In the genomic region with DNA sequence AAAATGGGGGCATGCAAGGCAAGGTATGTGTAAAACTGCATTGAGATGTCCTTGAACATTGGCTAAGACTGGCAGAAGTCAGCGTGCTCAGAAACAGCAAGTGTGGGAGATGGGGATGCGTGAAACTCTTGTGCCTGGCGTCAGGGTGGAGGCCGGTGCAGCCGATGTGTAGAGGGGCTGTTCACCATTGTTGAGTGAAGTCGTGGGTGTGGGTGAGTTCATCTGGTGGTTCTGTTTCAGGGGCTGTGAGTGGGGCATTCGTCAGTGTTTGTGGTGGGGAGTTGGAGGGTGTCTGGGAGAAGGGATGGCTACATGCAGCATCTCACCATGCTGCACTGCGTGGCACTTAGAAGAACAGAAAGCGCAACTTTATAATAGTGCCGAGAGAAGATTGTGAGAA, we compare ENCODE assay signal across 1 cellular context.
TF ChIP-seq lines count a peak whose summit lies in the region.

No MANE protein-coding gene starts in this region.

TF ChIP-seq in K562, 482 proteins besides CTCF, POLR2A, EP300 and RAD21:
- TF ChIP-seq, protein P1, sequence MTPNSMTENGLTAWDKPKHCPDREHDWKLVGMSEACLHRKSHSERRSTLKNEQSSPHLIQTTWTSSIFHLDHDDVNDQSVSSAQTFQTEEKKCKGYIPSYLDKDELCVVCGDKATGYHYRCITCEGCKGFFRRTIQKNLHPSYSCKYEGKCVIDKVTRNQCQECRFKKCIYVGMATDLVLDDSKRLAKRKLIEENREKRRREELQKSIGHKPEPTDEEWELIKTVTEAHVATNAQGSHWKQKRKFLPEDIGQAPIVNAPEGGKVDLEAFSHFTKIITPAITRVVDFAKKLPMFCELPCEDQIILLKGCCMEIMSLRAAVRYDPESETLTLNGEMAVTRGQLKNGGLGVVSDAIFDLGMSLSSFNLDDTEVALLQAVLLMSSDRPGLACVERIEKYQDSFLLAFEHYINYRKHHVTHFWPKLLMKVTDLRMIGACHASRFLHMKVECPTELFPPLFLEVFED (CRISPR knock-in tag; conservative IDR thresholded peaks at IDR 0.05): no peak
- TF ChIP-seq POLR2G (IDR thresholded peaks at IDR 0.05; ENCODE audit: low read depth, low read length): 0 out of 2 replicates have a peak, but pooled peaks have one; percentile 0
- TF ChIP-seq SUPT5H (IDR thresholded peaks at IDR 0.05): 0 out of 2 replicates have a peak, but pooled peaks have one; percentile 24
- TF ChIP-seq, protein P2, sequence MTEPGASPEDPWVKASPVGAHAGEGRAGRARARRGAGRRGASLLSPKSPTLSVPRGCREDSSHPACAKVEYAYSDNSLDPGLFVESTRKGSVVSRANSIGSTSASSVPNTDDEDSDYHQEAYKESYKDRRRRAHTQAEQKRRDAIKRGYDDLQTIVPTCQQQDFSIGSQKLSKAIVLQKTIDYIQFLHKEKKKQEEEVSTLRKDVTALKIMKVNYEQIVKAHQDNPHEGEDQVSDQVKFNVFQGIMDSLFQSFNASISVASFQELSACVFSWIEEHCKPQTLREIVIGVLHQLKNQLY (CRISPR knock-in tag; conservative IDR thresholded peaks at IDR 0.05): no peak
